Comparison of ENCODE assay signal across 1 cellular context in the genomic region with DNA sequence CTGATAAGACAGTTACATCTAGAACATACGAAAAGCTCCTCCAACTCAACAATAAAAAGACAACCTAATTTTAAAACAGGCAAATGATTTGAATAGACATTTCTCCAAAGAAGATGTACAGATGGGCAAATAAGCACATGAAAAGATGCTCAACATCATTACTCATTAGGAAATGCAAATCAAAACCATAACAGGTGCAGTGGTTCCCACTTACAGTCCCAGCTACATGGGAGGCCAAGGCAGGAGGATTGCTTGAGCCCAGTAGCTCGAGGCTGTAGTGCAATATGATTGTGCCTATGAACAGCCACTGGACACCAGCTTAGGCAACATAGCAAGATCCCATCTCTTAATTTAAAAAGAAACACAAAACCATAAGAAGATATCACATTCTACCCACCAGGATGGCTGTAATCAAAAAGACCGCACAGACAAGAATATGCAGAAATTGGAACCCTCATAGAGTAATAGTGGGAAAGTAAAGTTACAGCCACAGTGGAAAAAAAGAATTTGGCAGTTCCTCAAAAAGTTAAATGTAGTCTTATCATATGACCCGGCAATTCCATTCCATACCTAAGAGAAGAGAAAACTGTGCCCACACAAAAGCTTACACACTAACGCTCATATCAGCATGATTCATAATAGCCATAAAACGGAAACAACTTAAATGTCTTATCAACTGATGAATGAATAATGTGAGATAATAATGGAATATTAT.
A peak's percentile ranks its signal among the peaks of the same experiment; 100 is the strongest.
TF ChIP-seq lines count a peak whose summit lies in the region.

No MANE protein-coding gene starts in this region.

TF ChIP-seq in endothelial cell of umbilical vein, 7 proteins besides CTCF, POLR2A, EP300 and RAD21:
- peak; percentile 28 for TF ChIP-seq POLR2AphosphoS5 (IDR thresholded peaks at IDR 0.05; ENCODE audit: insufficient read depth, low read depth, low read length)
- no peak for TF ChIP-seq MYC (IDR thresholded peaks at IDR 0.05; ENCODE audit: low read depth, low read length)
- TF ChIP-seq, protein P1, sequence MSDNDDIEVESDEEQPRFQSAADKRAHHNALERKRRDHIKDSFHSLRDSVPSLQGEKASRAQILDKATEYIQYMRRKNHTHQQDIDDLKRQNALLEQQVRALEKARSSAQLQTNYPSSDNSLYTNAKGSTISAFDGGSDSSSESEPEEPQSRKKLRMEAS (IDR thresholded peaks at IDR 0.05; ENCODE audit: insufficient read depth, insufficient read length) = no peak
- TF ChIP-seq FOS (IDR thresholded peaks at IDR 0.05; ENCODE audit: borderline replicate concordance, insufficient read depth, low read length) = peak; percentile 76
- peak; percentile 71 for TF ChIP-seq JUN (IDR thresholded peaks at IDR 0.05; ENCODE audit: borderline replicate concordance, insufficient read depth, insufficient read length, low read depth)
- TF ChIP-seq GATA2 (IDR thresholded peaks at IDR 0.05; ENCODE audit: insufficient read depth, insufficient read length, low read depth, low read length) = peak; percentile 81
- TF ChIP-seq EZH2 (IDR thresholded peaks at IDR 0.05; ENCODE audit: borderline replicate concordance, low read depth, low read length, severe bottlenecking) = no peak
